ENCODE assay signal across 1 cellular context in genomic region chr17:7219812-7220592, GRCh38.
TF ChIP-seq lines count a peak whose summit lies in the region.

Gene ACADVL (plus strand): TSS chr17:7219938. CDS start chr17:7219985, 47 bp downstream.
Gene DLG4 (minus strand): TSS chr17:7219836.

TF ChIP-seq in HepG2, 621 proteins besides CTCF, POLR2A, EP300 and RAD21 (continued from another document and continues in another):
- TF ChIP-seq TRAFD1 (CRISPR knock-in tag; IDR thresholded peaks at IDR 0.05; ENCODE audit: borderline replicate concordance) (no peak), NFE2 (CRISPR knock-in tag; IDR thresholded peaks at IDR 0.05) (no peak), GABPB1 (CRISPR knock-in tag; IDR thresholded peaks at IDR 0.05) (peak; percentile 88), ZNF687 (CRISPR knock-in tag; IDR thresholded peaks at IDR 0.05) (peak; percentile 88), RXRB (CRISPR knock-in tag; IDR thresholded peaks at IDR 0.05; ENCODE audit: borderline replicate concordance) (peak; percentile 99), HOXA3 (CRISPR knock-in tag; IDR thresholded peaks at IDR 0.05) (peak; percentile 16; the same call in 1 of the 2 replicates), REPIN1 (CRISPR knock-in tag; IDR thresholded peaks at IDR 0.05; ENCODE audit: borderline replicate concordance, low read depth) (0 out of 2 replicates have a peak, but pooled peaks have one; percentile 16), ZNF589 (CRISPR knock-in tag; conservative IDR thresholded peaks at IDR 0.05) (0 out of 2 replicates have a peak, but pooled peaks have one; percentile 47), NRL (CRISPR knock-in tag; IDR thresholded peaks at IDR 0.05; ENCODE audit: borderline replicate concordance) (peak; percentile 21; the same call in 1 of the 2 replicates), STAT5B (CRISPR knock-in tag; IDR thresholded peaks at IDR 0.05) (0 out of 2 replicates have a peak, but pooled peaks have one; percentile 17), MAZ (IDR thresholded peaks at IDR 0.05; ENCODE audit: borderline replicate concordance, low read depth, low read length) (no peak; the same call in 1 of the 2 replicates), MAZ (CRISPR knock-in tag; IDR thresholded peaks at IDR 0.05; ENCODE audit: low read depth) (peak; percentile 60; the same call in 1 of the 2 replicates), ZNF143 (CRISPR knock-in tag; IDR thresholded peaks at IDR 0.05) (peak; percentile 97), GATA4 (IDR thresholded peaks at IDR 0.05; ENCODE audit: borderline replicate concordance, low read depth) (peak; percentile 69), ZNF225 (CRISPR knock-in tag; IDR thresholded peaks at IDR 0.05) (peak; percentile 86; the same call in 1 of the 2 replicates), ZGPAT (CRISPR knock-in tag; IDR thresholded peaks at IDR 0.05) (peak; percentile 84), RFXANK (CRISPR knock-in tag; IDR thresholded peaks at IDR 0.05) (no peak), AFF4 (CRISPR knock-in tag; IDR thresholded peaks at IDR 0.05) (no peak; the same call in 1 of the 2 replicates), LCORL (IDR thresholded peaks at IDR 0.05) (no peak), LCORL (CRISPR knock-in tag; IDR thresholded peaks at IDR 0.05) (no peak; the same call in 1 of the 2 replicates), KAT7 (CRISPR knock-in tag; IDR thresholded peaks at IDR 0.05; ENCODE audit: borderline replicate concordance) (peak; percentile 43; the same call in 1 of the 2 replicates), TCF12 (IDR thresholded peaks at IDR 0.05) (no peak), TCF12 (CRISPR knock-in tag; IDR thresholded peaks at IDR 0.05) (no peak; the same call in 1 of the 2 replicates), ZNF619 (CRISPR knock-in tag; IDR thresholded peaks at IDR 0.05) (0 out of 2 replicates have a peak, but pooled peaks have one; percentile 22), ZNF124 (CRISPR knock-in tag; IDR thresholded peaks at IDR 0.05) (no peak; the same call in 1 of the 2 replicates), ZBTB8A (CRISPR knock-in tag; IDR thresholded peaks at IDR 0.05; ENCODE audit: borderline replicate concordance, low read depth) (peak; percentile 48; the same call in 1 of the 2 replicates), ZNF607 (CRISPR knock-in tag; IDR thresholded peaks at IDR 0.05; ENCODE audit: borderline replicate concordance) (peak; percentile 61; the same call in 1 of the 2 replicates), HIC2 (CRISPR knock-in tag; IDR thresholded peaks at IDR 0.05; ENCODE audit: low read depth) (peak; percentile 40; the same call in 1 of the 2 replicates), MED8 (CRISPR knock-in tag; IDR thresholded peaks at IDR 0.05; ENCODE audit: insufficient replicate concordance) (no peak), ZFP36L2 (CRISPR knock-in tag; IDR thresholded peaks at IDR 0.05) (no peak), ZNF543 (CRISPR knock-in tag; IDR thresholded peaks at IDR 0.05) (no peak), SP1 (IDR thresholded peaks at IDR 0.05) (no peak), SP1 (CRISPR knock-in tag; IDR thresholded peaks at IDR 0.05) (peak; percentile 24; the same call in 1 of the 2 replicates), TAF1 (CRISPR knock-in tag; IDR thresholded peaks at IDR 0.05) (peak; percentile 89), ZBTB25 (CRISPR knock-in tag; IDR thresholded peaks at IDR 0.05) (no peak), ZFP62 (CRISPR knock-in tag; IDR thresholded peaks at IDR 0.05) (no peak), ZMYM3 (CRISPR knock-in tag; IDR thresholded peaks at IDR 0.05) (0 out of 2 replicates have a peak, but pooled peaks have one; percentile 1), NFIC (IDR thresholded peaks at IDR 0.05; ENCODE audit: low read length) (0 out of 2 replicates have a peak, but pooled peaks have one; percentile 24), AGO1 (IDR thresholded peaks at IDR 0.05; ENCODE audit: low read depth, low read length, poor library complexity, severe bottlenecking) (peak; percentile 99), ZNF530 (CRISPR knock-in tag; IDR thresholded peaks at IDR 0.05; ENCODE audit: low read depth) (no peak), FOXO4 (CRISPR knock-in tag; conservative IDR thresholded peaks at IDR 0.05) (no peak), JUNB (CRISPR knock-in tag; IDR thresholded peaks at IDR 0.05; ENCODE audit: borderline replicate concordance) (peak; percentile 79), TFDP1 (CRISPR knock-in tag; IDR thresholded peaks at IDR 0.05; ENCODE audit: borderline replicate concordance) (peak; percentile 47; the same call in 1 of the 2 replicates), ZSCAN31 (CRISPR knock-in tag; IDR thresholded peaks at IDR 0.05; ENCODE audit: low read depth) (peak; percentile 24)
